In the genomic region with DNA sequence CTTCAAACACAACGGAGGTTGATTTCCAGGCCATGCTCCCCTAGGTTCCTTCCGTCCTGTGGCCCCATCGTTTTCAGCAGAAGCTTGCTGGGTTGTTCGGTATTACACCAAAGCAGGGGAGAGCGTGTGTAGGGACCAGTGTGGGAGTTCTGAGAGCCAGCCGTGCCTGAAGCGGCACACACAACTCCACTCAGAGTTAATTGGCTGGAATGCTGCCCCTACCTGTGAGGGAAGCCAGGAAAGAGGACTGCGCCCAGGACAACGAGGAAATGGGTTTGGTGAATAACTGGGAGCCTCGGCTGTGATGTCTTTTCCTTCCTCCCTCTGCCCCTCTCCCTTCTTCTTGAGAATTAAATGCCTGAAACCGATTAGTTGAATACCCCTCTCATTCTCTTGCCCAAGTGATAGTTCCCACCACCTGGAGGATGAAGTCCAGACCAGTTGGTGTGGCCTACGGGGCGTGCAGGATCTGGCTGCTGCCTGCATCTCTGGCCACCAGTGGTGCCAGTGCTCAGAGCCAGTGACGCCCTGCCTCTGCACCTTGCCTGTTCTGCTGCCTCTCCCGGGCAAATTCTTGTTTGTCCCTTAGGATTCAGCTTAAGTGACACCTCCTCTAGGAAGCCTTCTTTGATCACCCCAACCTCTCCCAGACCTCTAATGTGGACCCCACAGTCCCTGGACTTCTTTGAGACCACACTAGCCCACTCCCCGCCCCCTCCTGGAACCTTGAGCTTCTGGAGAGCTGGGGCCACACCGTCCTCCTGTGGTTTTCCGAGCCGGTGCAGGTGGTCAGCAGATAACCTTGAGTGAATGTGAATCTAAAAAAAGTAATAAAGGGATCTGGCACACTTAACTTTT, we compare ENCODE assay signal across 9 cellular contexts. TPM values are rescaled to one million over a fixed set of nuclear protein-coding genes. Genes with fewer than 3 reads are reported as not detected.
DNase-seq lines count a peak whose midpoint lies in the region; ATAC-seq and TF ChIP-seq lines count a peak whose summit lies in the region.
"Had no signal": no experiment of that assay in that cellular context is flagged by ENCODE, and none has a peak within 500 bp of the region (broad histone marks: within the 10 kb centered on the region; RNA-seq: fewer than 3 reads in every experiment).

No MANE protein-coding gene starts in this region.

- H3K36me3 Mint-ChIP-seq in activated naive CD4-positive, alpha-beta T cell treated with anti-CD3 and anti-CD28 coated beads, Interleukin-2, amount 10 ng/mL, durations not matched to agents 7 days and 5 days: peaks cover 14% of the 10 kb centered on the region
- H3K36me3 Mint-ChIP-seq in brain: no peaks in the 10 kb centered on the region

- H3K9me3 ChIP-seq in mesodermal cell (ENCODE audit: control insufficient read depth, low read length) (no peaks in the 10 kb centered on the region), uterus (no peaks in the 10 kb centered on the region)

- H3K4me1 ChIP-seq in mesodermal cell (ENCODE audit: control insufficient read depth, insufficient read depth, low read length, poor library complexity, severe bottlenecking) (peaks cover 55% of the 10 kb centered on the region), uterus (peaks cover 0 to 8% of the 10 kb centered on the region in 2 donors)

- H3K36me3 ChIP-seq in mesodermal cell (ENCODE audit: control insufficient read depth, insufficient read depth, low read length): no peaks in the 10 kb centered on the region
- H3K36me3 ChIP-seq in uterus: no peaks in the 10 kb centered on the region

- CTCF ChIA-PET in activated naive CD4-positive, alpha-beta T cell treated with anti-CD3 and anti-CD28 coated beads, Interleukin-2, amount 10 ng/mL, durations not matched to agents 7 days and 5 days (lab: Charles Lee): interaction anchor here (1.5 to 2.5 kb wide), 3 partner anchors 26 to 128 kb away, joined by 5 to 9 read pairs (median 8); no protein-coding TSS in a partner anchor

- H3K4me3 ChIP-seq in mesodermal cell (ENCODE audit: extremely low read depth, insufficient read depth, low read length, poor library complexity, severe bottlenecking) (no peak overlapping the region), uterus (no peak overlapping the region)

- TF ChIP-seq CTCF in brain (conservative IDR thresholded peaks at IDR 0.05) (no peak), uterus (IDR thresholded peaks at IDR 0.05) (no peak)

- H3K27me3 Mint-ChIP-seq in activated naive CD4-positive, alpha-beta T cell treated with anti-CD3 and anti-CD28 coated beads, Interleukin-2, amount 10 ng/mL, durations not matched to agents 7 days and 5 days: no peaks in the 10 kb centered on the region
- no peaks in the 10 kb centered on the region for H3K27me3 Mint-ChIP-seq in brain

- H3K27ac ChIP-seq in mesodermal cell (ENCODE audit: low read depth, low read length, severe bottlenecking) (peak overlapping the region; percentile 96), uterus (peak overlapping the region; percentile 73 to 76)

- H3K27ac Mint-ChIP-seq in activated naive CD4-positive, alpha-beta T cell treated with anti-CD3 and anti-CD28 coated beads, Interleukin-2, amount 10 ng/mL, durations not matched to agents 7 days and 5 days: peak overlapping the region; percentile 95
- H3K27ac Mint-ChIP-seq in brain: peak overlapping the region; percentile 85 to 97 (median 91)

- DNase-seq in activated naive CD4-positive, alpha-beta T cell treated with anti-CD3 and anti-CD28 coated beads, Interleukin-2, amount 10 ng/mL, durations not matched to agents 7 days and 5 days: no peak
- no peak for DNase-seq in activated naive CD4-positive, alpha-beta T cell treated with Interleukin-2 at 50 U/mL for 16 hours
- DNase-seq in uterus (no peak), GDM1 (lab: John Stamatoyannopoulos, UW) (no peak)
- DNase-seq: NCI-H345 had no signal

- H3K9me3 Mint-ChIP-seq in activated naive CD4-positive, alpha-beta T cell treated with anti-CD3 and anti-CD28 coated beads, Interleukin-2, amount 10 ng/mL, durations not matched to agents 7 days and 5 days: no peaks in the 10 kb centered on the region
- no peaks in the 10 kb centered on the region for H3K9me3 Mint-ChIP-seq in brain

- 57 to 60% methylated on average over 9 to 10 of the region's 19 CpGs for WGBS in mesodermal cell (ENCODE audit: insufficient coverage in 2 of 2), 2 experiments

- peak overlapping the region; percentile 34 for H3K4me3 Mint-ChIP-seq in activated naive CD4-positive, alpha-beta T cell treated with anti-CD3 and anti-CD28 coated beads, Interleukin-2, amount 10 ng/mL, durations not matched to agents 7 days and 5 days
- H3K4me3 Mint-ChIP-seq in brain: peak overlapping the region in 1 of 5 experiments; percentile 22

- ATAC-seq in HG03460 (IDR thresholded peaks at IDR 0.05; ENCODE audit: unreplicated experiment): no peak
- no peak for ATAC-seq in HG03135 (IDR thresholded peaks at IDR 0.05; ENCODE audit: unreplicated experiment)

- TF ChIP-seq POLR2A in uterus (IDR thresholded peaks at IDR 0.05): no peak

- intact Hi-C loops in uterus (cut with DNase I; ENCODE audit: low total_unique reads): no loop called here

- no peaks in the 10 kb centered on the region for H3K27me3 ChIP-seq in uterus

- peaks cover 65% of the 10 kb centered on the region for H3K4me1 Mint-ChIP-seq in activated naive CD4-positive, alpha-beta T cell treated with anti-CD3 and anti-CD28 coated beads, Interleukin-2, amount 10 ng/mL, durations not matched to agents 7 days and 5 days
- H3K4me1 Mint-ChIP-seq in brain: peaks cover 57% of the 10 kb centered on the region

RNA-seq across cellular contexts. Expression of gene TBC1D14, which starts 33.6 kb away (rescaled TPM):
- 56.0 TPM for polyA plus RNA-seq in brain (ENCODE audit: insufficient read depth, low read depth, low replicate concordance)
- polyA plus RNA-seq in mesodermal cell (2013, experiment 1 of 2): 24.7 TPM
- polyA plus RNA-seq in mesodermal cell (2013, experiment 2 of 2): 23.1 TPM
- 10 to 100 TPM; 16.9 to 61.2 (median 28.1) TPM for total RNA-seq in uterus
